Comparison of ENCODE assay signal across 22 cellular contexts in genomic region chr12:77772606-77773298, GRCh38. TPM values are rescaled to one million over a fixed set of nuclear protein-coding genes. Genes with fewer than 3 reads are reported as not detected.
"Had no signal": no experiment of that assay in that cellular context is flagged by ENCODE, and none has a peak within 500 bp of the region (broad histone marks: within the 10 kb centered on the region; RNA-seq: fewer than 3 reads in every experiment).

No MANE protein-coding gene starts in this region.

- H3K27ac Mint-ChIP-seq: activated CD4-positive, alpha-beta memory T cell treated with anti-CD3 and anti-CD28 coated beads for 36 hours; activated naive CD4-positive, alpha-beta T cell treated with anti-CD3 and anti-CD28 coated beads for 36 hours; activated naive CD8-positive, alpha-beta T cell treated with anti-CD3 and anti-CD28 coated beads, Interleukin-2, amount 10 ng/mL, durations not matched to agents 7 days and 5 days; activated T-cell treated with anti-CD3 and anti-CD28 coated beads, Interleukin-2, amount 50 U/mL, for 72 hours; natural killer cell treated with Interleukin-12 subunit alpha and Interleukin-12 subunit beta and Interleukin-15 and Interleukin-18, amount 100 ng/mL, for 72 hours; stimulated activated naive B cell treated with anti-CD40 and anti-IgM and Interleukin-4, amounts not matched to agents 10 μg/mL and 1 μg/mL and 100 μg/mL, for 72 hours; type B pancreatic cell had no signal

- DNase-seq: activated CD4-positive, alpha-beta memory T cell treated with anti-CD3 and anti-CD28 coated beads for 36 hours; activated CD4-positive, alpha-beta T cell treated with anti-CD3 and anti-CD28 coated beads for 48 hours; activated effector memory CD4-positive, alpha-beta T cell treated with Interleukin-2 at 50 U/mL for 16 hours; activated naive CD4-positive, alpha-beta T cell treated with anti-CD3 and anti-CD28 coated beads for 36 hours; activated naive CD8-positive, alpha-beta T cell treated with anti-CD3 and anti-CD28 coated beads, Interleukin-2, amount 10 ng/mL, durations not matched to agents 7 days and 5 days; activated T-cell treated with anti-CD3 and anti-CD28 coated beads, Interleukin-2, amount 50 U/mL, for 72 hours; amniotic stem cell; hippocampal formation; kidney glomerular epithelial cell; left lung; pancreas; right cardiac atrium; stimulated activated CD4-positive, alpha-beta T cell treated with anti-CD3 and anti-CD28 coated beads, Interleukin-15, amount 100 ng/mL, for 24 hours; stimulated activated CD8-positive, alpha-beta memory T cell treated with anti-CD3 and anti-CD28 coated beads, Interleukin-4, amount 100 ng/mL, for 48 hours; stimulated activated naive B cell treated with anti-CD40 and anti-IgM and Interleukin-4, amounts not matched to agents 10 μg/mL and 1 μg/mL and 100 μg/mL, for 72 hours had no signal

- H3K9me3 ChIP-seq: esophagus muscularis mucosa, pancreas, vagina had no signal

- ATAC-seq: activated T-cell treated with anti-CD3 and anti-CD28 coated beads, Interleukin-2, amount 50 U/mL, for 72 hours; left lung; natural killer cell treated with Interleukin-12 subunit alpha and Interleukin-12 subunit beta and Interleukin-15 and Interleukin-18, amount 100 ng/mL, for 72 hours; pancreas; right cardiac atrium; stimulated activated naive B cell treated with anti-CD40 and anti-IgM and Interleukin-4, amounts not matched to agents 10 μg/mL and 1 μg/mL and 100 μg/mL, for 72 hours had no signal

- H3K36me3 Mint-ChIP-seq: activated CD4-positive, alpha-beta memory T cell treated with anti-CD3 and anti-CD28 coated beads for 36 hours; activated naive CD8-positive, alpha-beta T cell treated with anti-CD3 and anti-CD28 coated beads, Interleukin-2, amount 10 ng/mL, durations not matched to agents 7 days and 5 days; stimulated activated naive B cell treated with anti-CD40 and anti-IgM and Interleukin-4, amounts not matched to agents 10 μg/mL and 1 μg/mL and 100 μg/mL, for 72 hours; type B pancreatic cell had no signal

- H3K4me3 ChIP-seq: coronary artery, esophagus muscularis mucosa, left lung, pancreas, smooth muscle cell, vagina had no signal

- H3K27ac ChIP-seq: coronary artery, esophagus muscularis mucosa, left lung, neutrophil, pancreas, vagina had no signal

- H3K4me1 ChIP-seq: esophagus muscularis mucosa, left lung, pancreas, vagina had no signal

- H3K27me3 ChIP-seq: esophagus muscularis mucosa, left lung, neutrophil, pancreas, vagina had no signal

- H3K4me1 Mint-ChIP-seq: activated naive CD8-positive, alpha-beta T cell treated with anti-CD3 and anti-CD28 coated beads, Interleukin-2, amount 10 ng/mL, durations not matched to agents 7 days and 5 days; stimulated activated naive B cell treated with anti-CD40 and anti-IgM and Interleukin-4, amounts not matched to agents 10 μg/mL and 1 μg/mL and 100 μg/mL, for 72 hours had no signal

- H3K27me3 Mint-ChIP-seq: activated CD4-positive, alpha-beta memory T cell treated with anti-CD3 and anti-CD28 coated beads for 36 hours; activated naive CD8-positive, alpha-beta T cell treated with anti-CD3 and anti-CD28 coated beads, Interleukin-2, amount 10 ng/mL, durations not matched to agents 7 days and 5 days; natural killer cell treated with Interleukin-12 subunit alpha and Interleukin-12 subunit beta and Interleukin-15 and Interleukin-18, amount 100 ng/mL, for 72 hours; stimulated activated naive B cell treated with anti-CD40 and anti-IgM and Interleukin-4, amounts not matched to agents 10 μg/mL and 1 μg/mL and 100 μg/mL, for 72 hours; type B pancreatic cell had no signal

- H3K4me2 ChIP-seq: smooth muscle cell had no signal

- H3K9me3 Mint-ChIP-seq: activated naive CD8-positive, alpha-beta T cell treated with anti-CD3 and anti-CD28 coated beads, Interleukin-2, amount 10 ng/mL, durations not matched to agents 7 days and 5 days; stimulated activated naive B cell treated with anti-CD40 and anti-IgM and Interleukin-4, amounts not matched to agents 10 μg/mL and 1 μg/mL and 100 μg/mL, for 72 hours; type B pancreatic cell had no signal

- H3K4me3 Mint-ChIP-seq: activated CD4-positive, alpha-beta memory T cell treated with anti-CD3 and anti-CD28 coated beads for 36 hours; activated naive CD4-positive, alpha-beta T cell treated with anti-CD3 and anti-CD28 coated beads for 36 hours; activated naive CD8-positive, alpha-beta T cell treated with anti-CD3 and anti-CD28 coated beads, Interleukin-2, amount 10 ng/mL, durations not matched to agents 7 days and 5 days; activated T-cell treated with anti-CD3 and anti-CD28 coated beads, Interleukin-2, amount 50 U/mL, for 72 hours; natural killer cell treated with Interleukin-12 subunit alpha and Interleukin-12 subunit beta and Interleukin-15 and Interleukin-18, amount 100 ng/mL, for 72 hours; stimulated activated naive B cell treated with anti-CD40 and anti-IgM and Interleukin-4, amounts not matched to agents 10 μg/mL and 1 μg/mL and 100 μg/mL, for 72 hours; type B pancreatic cell had no signal

- H3K36me3 ChIP-seq: esophagus muscularis mucosa, left lung, neutrophil, pancreas, vagina had no signal

RNA-seq across cellular contexts. Expression of gene NAV3, which starts 57.9 kb away (rescaled TPM):
- total RNA-seq: activated CD4-positive, alpha-beta memory T cell treated with anti-CD3 and anti-CD28 coated beads for 36 hours; activated naive CD4-positive, alpha-beta T cell treated with anti-CD3 and anti-CD28 coated beads for 36 hours; activated naive CD8-positive, alpha-beta T cell treated with anti-CD3 and anti-CD28 coated beads, Interleukin-2, amount 10 ng/mL, durations not matched to agents 7 days and 5 days; activated T-cell treated with anti-CD3 and anti-CD28 coated beads, Interleukin-2, amount 50 U/mL, for 72 hours; natural killer cell treated with Interleukin-12 subunit alpha and Interleukin-12 subunit beta and Interleukin-15 and Interleukin-18, amount 100 ng/mL, for 72 hours had no signal
